ENCODE assay signal across 13 cellular contexts in genomic region chr3:176650478-176650877, GRCh38.
DNase-seq lines count a peak whose midpoint lies in the region; ATAC-seq, FAIRE-seq and TF ChIP-seq lines count a peak whose summit lies in the region.
"Had no signal": no experiment of that assay in that cellular context is flagged by ENCODE, and none has a peak within 500 bp of the region (broad histone marks: within the 10 kb centered on the region; RNA-seq: fewer than 3 reads in every experiment).

No MANE protein-coding gene starts in this region.

- no peaks in the 10 kb centered on the region for H3K36me3 ChIP-seq in brain microvascular endothelial cell (replicated peaks)
- H3K36me3 ChIP-seq: esophagus muscularis mucosa had no signal

- H3K27me3 Mint-ChIP-seq in progenitor cell of endocrine pancreas = no peaks in the 10 kb centered on the region
- H3K27me3 Mint-ChIP-seq: activated naive CD8-positive, alpha-beta T cell treated with anti-CD3 and anti-CD28 coated beads, Interleukin-2, amount 50 U/mL, for 24 hours had no signal

- H3K27ac ChIP-seq in brain microvascular endothelial cell = no peak overlapping the region
- H3K27ac ChIP-seq: esophagus muscularis mucosa had no signal

- H3K4me1 Mint-ChIP-seq in progenitor cell of endocrine pancreas (ENCODE audit: low read depth) = peaks cover 1% of the 10 kb centered on the region
- H3K4me1 Mint-ChIP-seq: activated naive CD8-positive, alpha-beta T cell treated with anti-CD3 and anti-CD28 coated beads, Interleukin-2, amount 50 U/mL, for 24 hours had no signal

- in situ Hi-C loops in brain microvascular endothelial cell (cut with HindIII; ENCODE audit: low pct_ligation_motif_present, low sequenced_read_pairs) = no loop called here

- no peak for DNase-seq in GM12891 (ENCODE audit: insufficient read length, low spot score)
- DNase-seq in HT-29 (ENCODE audit: low spot score) = peak; percentile 1
- peak; percentile 43 for DNase-seq in brain microvascular endothelial cell
- DNase-seq in progenitor cell of endocrine pancreas (ENCODE audit: low spot score, unreplicated experiment) = no peak
- DNase-seq in NCI-H345 (lab: John Stamatoyannopoulos, UW) = no peak
- no peak for DNase-seq in NCI-H1436 treated with DMSO at 0.1 percent for 48 hours (lab: John Stamatoyannopoulos, UW)
- DNase-seq: activated CD4-positive, alpha-beta T cell treated with anti-CD3 and anti-CD28 coated beads, Interleukin-2, amount 50 U/mL, for 48 hours; activated naive CD8-positive, alpha-beta T cell treated with anti-CD3 and anti-CD28 coated beads, Interleukin-2, amount 50 U/mL, for 24 hours; NCI-H1417 treated with DMSO at 0.1 percent for 48 hours; retina had no signal

- peak; percentile 23 for FAIRE-seq in GM12891 (lab: Jason Lieb, UNC)

- no peak overlapping the region for H3K4me3 Mint-ChIP-seq in progenitor cell of endocrine pancreas (ENCODE audit: low read depth)
- H3K4me3 Mint-ChIP-seq: activated naive CD8-positive, alpha-beta T cell treated with anti-CD3 and anti-CD28 coated beads, Interleukin-2, amount 50 U/mL, for 24 hours had no signal

- TF ChIP-seq POLR2A in GM12891 (IDR thresholded peaks at IDR 0.05; ENCODE audit: low read depth, low read length) = no peak

- H3K27me3 ChIP-seq in brain microvascular endothelial cell (replicated peaks) = no peaks in the 10 kb centered on the region
- H3K27me3 ChIP-seq: esophagus muscularis mucosa had no signal

- TF ChIP-seq CTCF in brain microvascular endothelial cell (IDR thresholded peaks at IDR 0.05; ENCODE audit: low read depth, low read length, missing control alignments) = peak; percentile 3
- TF ChIP-seq CTCF in progenitor cell of endocrine pancreas (IDR thresholded peaks at IDR 0.05; ENCODE audit: unreplicated experiment) = peak; percentile 20

- H3K9me3 Mint-ChIP-seq in progenitor cell of endocrine pancreas (ENCODE audit: low read depth) = peaks cover 11% of the 10 kb centered on the region
- H3K9me3 Mint-ChIP-seq: activated naive CD8-positive, alpha-beta T cell treated with anti-CD3 and anti-CD28 coated beads, Interleukin-2, amount 50 U/mL, for 24 hours had no signal

- no peak overlapping the region for H3K4me3 ChIP-seq in brain microvascular endothelial cell (ENCODE audit: low read depth, low read length)
- H3K4me3 ChIP-seq: esophagus muscularis mucosa, lung had no signal

- H3K27ac Mint-ChIP-seq in progenitor cell of endocrine pancreas = no peak overlapping the region
- H3K27ac Mint-ChIP-seq: activated naive CD8-positive, alpha-beta T cell treated with anti-CD3 and anti-CD28 coated beads, Interleukin-2, amount 50 U/mL, for 24 hours had no signal

- H3K36me3 Mint-ChIP-seq in progenitor cell of endocrine pancreas (ENCODE audit: insufficient read depth) = peaks cover 5% of the 10 kb centered on the region

- ATAC-seq in GM21717 (IDR thresholded peaks at IDR 0.05; ENCODE audit: unreplicated experiment) = no peak
- ATAC-seq: activated naive CD8-positive, alpha-beta T cell treated with anti-CD3 and anti-CD28 coated beads, Interleukin-2, amount 50 U/mL, for 24 hours had no signal

TF ChIP-seq in GM12891, 5 proteins besides CTCF, POLR2A, EP300 and RAD21:
- TF ChIP-seq PAX5 (IDR thresholded peaks at IDR 0.05; ENCODE audit: insufficient read depth, low read length, severe bottlenecking) = no peak
- no peak for TF ChIP-seq POLR2AphosphoS5 (IDR thresholded peaks at IDR 0.05; ENCODE audit: low read depth, low read length)
- TF ChIP-seq POU2F2 (IDR thresholded peaks at IDR 0.05; ENCODE audit: low read depth, low read length) = no peak
- TF ChIP-seq SPI1 (IDR thresholded peaks at IDR 0.05; ENCODE audit: low read depth, low read length) = no peak
- no peak for TF ChIP-seq TAF1 (IDR thresholded peaks at IDR 0.05; ENCODE audit: low read depth, low read length)

Comparison
In these comparisons a context has a peak if more than half of its experiments do, and no peak if none do; other contexts are left out.
1. DNase-seq: peak in HT-29 (single experiment) and brain microvascular endothelial cell (single experiment); none in GM12891 (single experiment), progenitor cell of endocrine pancreas (single experiment), NCI-H345 (single experiment) and NCI-H1436 treated with DMSO at 0.1 percent for 48 hours (single experiment).